In the genomic region with DNA sequence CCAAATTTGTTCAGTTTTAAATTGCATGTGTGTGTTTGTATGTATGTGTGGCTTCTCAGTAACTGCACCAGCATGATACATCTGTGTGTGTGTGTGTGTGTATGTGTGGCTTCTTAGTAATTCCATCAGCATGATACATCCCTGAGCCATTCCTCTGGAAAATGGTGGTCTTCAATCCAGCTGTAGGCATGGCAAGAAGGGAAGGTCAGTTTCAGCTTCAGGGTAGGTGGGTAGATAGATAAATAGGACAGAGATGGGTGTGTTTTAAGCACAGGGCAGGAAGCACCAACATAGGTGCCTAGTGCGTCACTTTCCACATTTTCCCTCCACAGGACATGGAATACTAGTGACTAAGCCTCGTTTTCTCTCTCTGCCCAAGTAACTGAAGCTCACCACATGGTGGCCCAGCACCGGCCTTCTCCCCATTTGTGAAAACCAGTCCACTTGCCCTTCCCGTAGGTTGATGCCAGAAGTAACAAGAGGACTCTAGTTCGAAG, we compare ENCODE assay signal across 1 cellular context.
TF ChIP-seq lines count a peak whose summit lies in the region.

No MANE protein-coding gene starts in this region.

TF ChIP-seq in WTC11, 78 proteins besides CTCF, POLR2A, EP300 and RAD21 (continued from another document):
- TF ChIP-seq, protein P1, sequence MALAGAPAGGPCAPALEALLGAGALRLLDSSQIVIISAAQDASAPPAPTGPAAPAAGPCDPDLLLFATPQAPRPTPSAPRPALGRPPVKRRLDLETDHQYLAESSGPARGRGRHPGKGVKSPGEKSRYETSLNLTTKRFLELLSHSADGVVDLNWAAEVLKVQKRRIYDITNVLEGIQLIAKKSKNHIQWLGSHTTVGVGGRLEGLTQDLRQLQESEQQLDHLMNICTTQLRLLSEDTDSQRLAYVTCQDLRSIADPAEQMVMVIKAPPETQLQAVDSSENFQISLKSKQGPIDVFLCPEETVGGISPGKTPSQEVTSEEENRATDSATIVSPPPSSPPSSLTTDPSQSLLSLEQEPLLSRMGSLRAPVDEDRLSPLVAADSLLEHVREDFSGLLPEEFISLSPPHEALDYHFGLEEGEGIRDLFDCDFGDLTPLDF (CRISPR knock-in tag; IDR thresholded peaks at IDR 0.05), result no peak
- TF ChIP-seq, protein P2, sequence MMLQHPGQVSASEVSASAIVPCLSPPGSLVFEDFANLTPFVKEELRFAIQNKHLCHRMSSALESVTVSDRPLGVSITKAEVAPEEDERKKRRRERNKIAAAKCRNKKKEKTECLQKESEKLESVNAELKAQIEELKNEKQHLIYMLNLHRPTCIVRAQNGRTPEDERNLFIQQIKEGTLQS (CRISPR knock-in tag; conservative IDR thresholded peaks at IDR 0.05), result no peak
- no peak for TF ChIP-seq ZNF232 (CRISPR knock-in tag; IDR thresholded peaks at IDR 0.05)
- TF ChIP-seq SP1 (CRISPR knock-in tag; conservative IDR thresholded peaks at IDR 0.05), result no peak
- TF ChIP-seq, protein P3, sequence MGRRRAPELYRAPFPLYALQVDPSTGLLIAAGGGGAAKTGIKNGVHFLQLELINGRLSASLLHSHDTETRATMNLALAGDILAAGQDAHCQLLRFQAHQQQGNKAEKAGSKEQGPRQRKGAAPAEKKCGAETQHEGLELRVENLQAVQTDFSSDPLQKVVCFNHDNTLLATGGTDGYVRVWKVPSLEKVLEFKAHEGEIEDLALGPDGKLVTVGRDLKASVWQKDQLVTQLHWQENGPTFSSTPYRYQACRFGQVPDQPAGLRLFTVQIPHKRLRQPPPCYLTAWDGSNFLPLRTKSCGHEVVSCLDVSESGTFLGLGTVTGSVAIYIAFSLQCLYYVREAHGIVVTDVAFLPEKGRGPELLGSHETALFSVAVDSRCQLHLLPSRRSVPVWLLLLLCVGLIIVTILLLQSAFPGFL (CRISPR knock-in tag; IDR thresholded peaks at IDR 0.05; ENCODE audit: borderline replicate concordance), result no peak
